In the genomic region with DNA sequence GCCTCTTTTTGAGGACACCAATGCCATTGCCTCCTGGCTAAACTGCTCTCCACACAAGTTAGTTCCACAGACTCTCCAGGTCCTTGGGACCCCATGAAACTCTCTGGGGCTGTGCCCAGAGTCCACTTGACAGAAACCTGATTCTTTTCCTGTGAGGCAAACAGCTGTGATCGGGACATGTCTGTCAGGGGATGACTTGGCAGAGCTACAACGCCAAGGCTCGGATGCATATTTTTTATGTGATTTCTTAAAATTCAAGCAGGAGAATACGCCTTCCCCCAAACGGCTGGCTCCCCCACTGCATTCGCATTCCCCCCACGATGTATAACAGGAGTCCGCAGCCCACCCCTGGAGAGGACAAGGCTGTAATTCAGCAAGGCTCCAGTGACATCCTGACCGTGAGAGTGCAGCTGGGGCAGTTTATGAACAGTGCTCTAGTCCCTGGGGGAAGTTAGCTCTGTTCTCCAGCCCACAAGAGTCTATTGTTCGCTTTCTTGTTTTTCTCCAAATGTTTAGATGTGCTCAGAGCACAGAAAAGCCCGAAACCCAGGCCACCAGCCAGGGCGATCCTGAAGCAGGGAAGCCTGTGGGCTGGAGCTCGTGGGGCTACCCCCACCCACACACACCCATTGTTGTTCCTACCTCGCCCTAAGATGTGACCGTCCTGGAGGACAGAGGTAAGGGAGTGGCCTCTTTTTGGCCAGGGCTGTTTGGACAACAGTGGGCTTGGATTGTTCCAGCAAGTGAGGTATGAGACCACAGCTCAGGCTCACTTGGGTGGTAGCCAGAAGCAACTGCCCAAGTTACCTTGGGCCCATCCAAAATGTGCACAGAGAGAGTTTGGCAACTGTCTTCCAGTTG, we compare ENCODE assay signal across 11 cellular contexts.
A peak's percentile ranks its signal among the peaks of the same experiment; 100 is the strongest.
DNase-seq lines count a peak whose midpoint lies in the region; ATAC-seq and TF ChIP-seq lines count a peak whose summit lies in the region.
"Had no signal": no experiment of that assay in that cellular context is flagged by ENCODE, and none has a peak within 500 bp of the region (broad histone marks: within the 10 kb centered on the region; RNA-seq: fewer than 3 reads in every experiment).

No MANE protein-coding gene starts in this region.

- no peaks in the 10 kb centered on the region for H3K9me2 ChIP-seq in GM23248 (ENCODE audit: insufficient read depth)

- CTCF ChIA-PET in activated CD8-positive, alpha-beta T cell treated with anti-CD3 and anti-CD28 coated beads, Interleukin-2, amount 10 ng/mL, durations not matched to agents 7 days and 5 days (lab: Charles Lee): no interaction called here

- H3K27me3 Mint-ChIP-seq in activated CD8-positive, alpha-beta T cell treated with anti-CD3 and anti-CD28 coated beads, Interleukin-2, amount 10 ng/mL, durations not matched to agents 7 days and 5 days (ENCODE audit: low read depth): peaks cover 11% of the 10 kb centered on the region
- peaks cover 10% of the 10 kb centered on the region for H3K27me3 Mint-ChIP-seq in activated T-helper 1 cell treated with anti-CD3 and anti-CD28 coated beads, Interleukin-12 subunit alpha, Interleukin-12 subunit beta, Interleukin-2, Interleukin-4 antibody, amounts not matched to agents 30 ng/mL and 10 ng/mL and 1 ng/mL, durations not matched to agents 14 hours and 24 hours and 36 hours (ENCODE audit: insufficient read depth)

- no peak overlapping the region for H3K4me2 ChIP-seq in GM23248 (ENCODE audit: unreplicated experiment)

- H3K4me1 Mint-ChIP-seq in activated CD8-positive, alpha-beta T cell treated with anti-CD3 and anti-CD28 coated beads, Interleukin-2, amount 10 ng/mL, durations not matched to agents 7 days and 5 days (ENCODE audit: low read depth): peaks cover 10% of the 10 kb centered on the region
- peaks cover 12% of the 10 kb centered on the region for H3K4me1 Mint-ChIP-seq in activated T-helper 1 cell treated with anti-CD3 and anti-CD28 coated beads, Interleukin-12 subunit alpha, Interleukin-12 subunit beta, Interleukin-2, Interleukin-4 antibody, amounts not matched to agents 30 ng/mL and 10 ng/mL and 1 ng/mL, durations not matched to agents 14 hours and 24 hours and 36 hours (ENCODE audit: low read depth)

- H3F3A ChIP-seq in GM23248 (ENCODE audit: insufficient read depth): peaks cover 16% of the 10 kb centered on the region; the same call in 1 of the 2 replicates

- WGBS in GM23248 (ENCODE audit: low coverage in 1 of 2, low lambda C conversion rate in 2 of 2, missing lambda C conversion rate in 2 of 2), 2 experiments: 48 to 52% methylated on average over 15 of the region's 15 CpGs

- no peak overlapping the region for H3K9ac ChIP-seq in GM23248
- no peak overlapping the region for H3K9ac ChIP-seq in skeletal muscle tissue (ENCODE audit: low read depth in 1 of 3, low read length in 3 of 3)

- peak overlapping the region; percentile 22 for H2AFZ ChIP-seq in GM23248

- H3K27ac Mint-ChIP-seq in activated CD8-positive, alpha-beta T cell treated with anti-CD3 and anti-CD28 coated beads, Interleukin-2, amount 10 ng/mL, durations not matched to agents 7 days and 5 days: no peak overlapping the region
- no peak overlapping the region for H3K27ac Mint-ChIP-seq in activated T-helper 1 cell treated with anti-CD3 and anti-CD28 coated beads, Interleukin-12 subunit alpha, Interleukin-12 subunit beta, Interleukin-2, Interleukin-4 antibody, amounts not matched to agents 30 ng/mL and 10 ng/mL and 1 ng/mL, durations not matched to agents 14 hours and 24 hours and 36 hours

- H3K36me3 Mint-ChIP-seq in activated CD8-positive, alpha-beta T cell treated with anti-CD3 and anti-CD28 coated beads, Interleukin-2, amount 10 ng/mL, durations not matched to agents 7 days and 5 days (ENCODE audit: low read depth): no peaks in the 10 kb centered on the region
- no peaks in the 10 kb centered on the region for H3K36me3 Mint-ChIP-seq in activated T-helper 1 cell treated with anti-CD3 and anti-CD28 coated beads, Interleukin-12 subunit alpha, Interleukin-12 subunit beta, Interleukin-2, Interleukin-4 antibody, amounts not matched to agents 30 ng/mL and 10 ng/mL and 1 ng/mL, durations not matched to agents 14 hours and 24 hours and 36 hours (ENCODE audit: low read depth)

- no peak overlapping the region for H3K27ac ChIP-seq in GM23248
- H3K27ac ChIP-seq in layer of hippocampus (ENCODE audit: low read depth, low read length): peak overlapping the region; percentile 88
- peak overlapping the region; percentile 51 for H3K27ac ChIP-seq in skeletal muscle tissue (ENCODE audit: low read depth, low read length)

- no peaks in the 10 kb centered on the region for H4K20me1 ChIP-seq in GM23248 (ENCODE audit: insufficient read depth)

- no peak for TF ChIP-seq CTCF in cardiac fibroblast (IDR thresholded peaks at IDR 0.05; ENCODE audit: low read depth, low read length)

- DNase-seq in GM23248 (no peak), cardiac fibroblast (ENCODE audit: low read depth in 2 of 2) (peak; percentile 78 to 83), NCI-H345 treated with DMSO at 0.1 percent for 48 hours (lab: John Stamatoyannopoulos, UW; ENCODE audit: unreplicated experiment) (no peak)
- DNase-seq in activated CD8-positive, alpha-beta T cell treated with anti-CD3 and anti-CD28 coated beads, Interleukin-2, amount 10 ng/mL, durations not matched to agents 7 days and 5 days: no peak
- no peak for DNase-seq in activated T-helper 1 cell treated with anti-CD3 and anti-CD28 coated beads, Interleukin-12 subunit alpha, Interleukin-12 subunit beta, Interleukin-2, Interleukin-4 antibody, amounts not matched to agents 30 ng/mL and 10 ng/mL and 1 ng/mL, durations not matched to agents 14 hours and 24 hours and 36 hours (ENCODE audit: low spot score)
- DNase-seq: cerebellar nuclear complex; MM.1S; stimulated activated CD4-positive, alpha-beta T cell treated with anti-CD3 and anti-CD28 coated beads, Interleukin-12 subunit alpha, Interleukin-12 subunit beta, amount 100 ng/mL, for 4 hours had no signal

- POLR2A ChIA-PET in activated CD8-positive, alpha-beta T cell treated with anti-CD3 and anti-CD28 coated beads, Interleukin-2, amount 10 ng/mL, durations not matched to agents 7 days and 5 days (lab: Charles Lee): no interaction called here

- no peaks in the 10 kb centered on the region for H3K9me3 Mint-ChIP-seq in activated CD8-positive, alpha-beta T cell treated with anti-CD3 and anti-CD28 coated beads, Interleukin-2, amount 10 ng/mL, durations not matched to agents 7 days and 5 days (ENCODE audit: insufficient read depth)
- H3K9me3 Mint-ChIP-seq in activated T-helper 1 cell treated with anti-CD3 and anti-CD28 coated beads, Interleukin-12 subunit alpha, Interleukin-12 subunit beta, Interleukin-2, Interleukin-4 antibody, amounts not matched to agents 30 ng/mL and 10 ng/mL and 1 ng/mL, durations not matched to agents 14 hours and 24 hours and 36 hours: no peaks in the 10 kb centered on the region

- H3K79me2 ChIP-seq in GM23248 (ENCODE audit: insufficient read depth): no peaks in the 10 kb centered on the region

- no peaks in the 10 kb centered on the region for H3K27me3 ChIP-seq in GM23248 (replicated peaks; ENCODE audit: insufficient read depth)
- H3K27me3 ChIP-seq in layer of hippocampus (ENCODE audit: control insufficient read depth, insufficient read depth, low read length): no peaks in the 10 kb centered on the region
- H3K27me3 ChIP-seq in skeletal muscle tissue (ENCODE audit: control insufficient read depth in 3 of 3, insufficient read depth in 3 of 3, low read length in 3 of 3): no peaks in the 10 kb centered on the region

- no peak for ATAC-seq in activated CD8-positive, alpha-beta T cell treated with anti-CD3 and anti-CD28 coated beads, Interleukin-2, amount 10 ng/mL, durations not matched to agents 7 days and 5 days
- no peak for ATAC-seq in GM19455 (IDR thresholded peaks at IDR 0.05; ENCODE audit: unreplicated experiment)

- no peak overlapping the region for H3K4me3 Mint-ChIP-seq in activated CD8-positive, alpha-beta T cell treated with anti-CD3 and anti-CD28 coated beads, Interleukin-2, amount 10 ng/mL, durations not matched to agents 7 days and 5 days
- H3K4me3 Mint-ChIP-seq in activated T-helper 1 cell treated with anti-CD3 and anti-CD28 coated beads, Interleukin-12 subunit alpha, Interleukin-12 subunit beta, Interleukin-2, Interleukin-4 antibody, amounts not matched to agents 30 ng/mL and 10 ng/mL and 1 ng/mL, durations not matched to agents 14 hours and 24 hours and 36 hours: no peak overlapping the region

- H3K36me3 ChIP-seq in GM23248 (ENCODE audit: low read depth) (no peaks in the 10 kb centered on the region), skeletal muscle tissue (ENCODE audit: control insufficient read depth in 3 of 3, insufficient read depth in 3 of 3, low read length in 3 of 3) (no peaks in the 10 kb centered on the region)

- H3K9me3 ChIP-seq in GM23248 (ENCODE audit: low read depth) (no peaks in the 10 kb centered on the region), skeletal muscle tissue (ENCODE audit: control insufficient read depth in 3 of 3, low read length in 3 of 3) (no peaks in the 10 kb centered on the region)

- H3K4me3 ChIP-seq in GM23248: no peak overlapping the region
- no peak overlapping the region for H3K4me3 ChIP-seq in cardiac fibroblast (replicated peaks in 1 of 2; ENCODE audit: low read depth in 2 of 2, low read length in 2 of 2)
- H3K4me3 ChIP-seq in skeletal muscle tissue (ENCODE audit: low read length in 3 of 3): peak overlapping the region in 2 of 3 donors; percentile 9 to 18

- intact Hi-C loops in activated T-helper 1 cell treated with anti-CD3 and anti-CD28 coated beads, Interleukin-12 subunit alpha, Interleukin-12 subunit beta, Interleukin-2, Interleukin-4 antibody, amounts not matched to agents 30 ng/mL and 10 ng/mL and 1 ng/mL, durations not matched to agents 14 hours and 24 hours and 36 hours (cut with micrococcal nuclease): no loop called here

- in situ Hi-C loops in GM23248 (cut with MboI): no loop called here

- H3K4me1 ChIP-seq in GM23248 (ENCODE audit: insufficient read depth) (peaks cover 16% of the 10 kb centered on the region), skeletal muscle tissue (ENCODE audit: control insufficient read depth in 3 of 3, insufficient read depth in 3 of 3, low read length in 3 of 3) (peaks cover 28 to 46% (median 35%) of the 10 kb centered on the region in 3 donors)

Comparison
In these comparisons a context has a peak if more than half of its experiments do, and no peak if none do; other contexts are left out.
1. DNase-seq: peak in cardiac fibroblast (2 of 2); none in GM23248 (single experiment), NCI-H345 treated with DMSO at 0.1 percent for 48 hours (single experiment), activated CD8-positive, alpha-beta T cell treated with anti-CD3 and anti-CD28 coated beads, Interleukin-2, amount 10 ng/mL, durations not matched to agents 7 days and 5 days (single experiment) and activated T-helper 1 cell treated with anti-CD3 and anti-CD28 coated beads, Interleukin-12 subunit alpha, Interleukin-12 subunit beta, Interleukin-2, Interleukin-4 antibody, amounts not matched to agents 30 ng/mL and 10 ng/mL and 1 ng/mL, durations not matched to agents 14 hours and 24 hours and 36 hours (single experiment).
2. H3K4me3 ChIP-seq: peak in skeletal muscle tissue (2 of 3); none in GM23248 (single experiment) and cardiac fibroblast (0 of 2).